In the genomic region with DNA sequence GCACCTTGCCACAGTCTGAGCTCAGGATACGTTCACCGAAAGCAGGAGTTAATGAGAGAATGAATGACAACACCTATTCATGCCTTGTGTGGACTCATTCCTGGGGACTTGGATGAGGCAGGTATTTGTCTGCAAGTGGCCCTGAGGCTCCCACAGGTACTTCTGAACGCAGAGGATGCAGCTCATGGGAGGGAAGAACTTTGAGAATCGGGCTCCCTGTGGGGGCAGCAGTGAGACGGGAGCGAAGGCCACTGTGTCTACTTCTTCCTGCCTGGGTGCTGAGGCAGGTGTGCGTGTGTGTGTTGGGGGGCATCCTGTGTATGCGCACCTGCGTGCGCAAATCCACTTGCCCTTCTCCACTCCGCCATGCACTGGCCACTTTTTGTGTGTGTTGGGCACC, we compare ENCODE assay signal across 2 cellular contexts.
TF ChIP-seq lines count a peak whose summit lies in the region.

No MANE protein-coding gene starts in this region.

TF ChIP-seq in HepG2, 621 proteins besides CTCF, POLR2A, EP300 and RAD21 (continues in another document):
- TF ChIP-seq, protein P1, sequence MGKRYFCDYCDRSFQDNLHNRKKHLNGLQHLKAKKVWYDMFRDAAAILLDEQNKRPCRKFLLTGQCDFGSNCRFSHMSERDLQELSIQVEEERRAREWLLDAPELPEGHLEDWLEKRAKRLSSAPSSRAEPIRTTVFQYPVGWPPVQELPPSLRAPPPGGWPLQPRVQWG (CRISPR knock-in tag; IDR thresholded peaks at IDR 0.05; ENCODE audit: borderline replicate concordance, low read depth): no peak
- no peak for TF ChIP-seq ZSCAN22 (CRISPR knock-in tag; IDR thresholded peaks at IDR 0.05)
- TF ChIP-seq, protein P2, sequence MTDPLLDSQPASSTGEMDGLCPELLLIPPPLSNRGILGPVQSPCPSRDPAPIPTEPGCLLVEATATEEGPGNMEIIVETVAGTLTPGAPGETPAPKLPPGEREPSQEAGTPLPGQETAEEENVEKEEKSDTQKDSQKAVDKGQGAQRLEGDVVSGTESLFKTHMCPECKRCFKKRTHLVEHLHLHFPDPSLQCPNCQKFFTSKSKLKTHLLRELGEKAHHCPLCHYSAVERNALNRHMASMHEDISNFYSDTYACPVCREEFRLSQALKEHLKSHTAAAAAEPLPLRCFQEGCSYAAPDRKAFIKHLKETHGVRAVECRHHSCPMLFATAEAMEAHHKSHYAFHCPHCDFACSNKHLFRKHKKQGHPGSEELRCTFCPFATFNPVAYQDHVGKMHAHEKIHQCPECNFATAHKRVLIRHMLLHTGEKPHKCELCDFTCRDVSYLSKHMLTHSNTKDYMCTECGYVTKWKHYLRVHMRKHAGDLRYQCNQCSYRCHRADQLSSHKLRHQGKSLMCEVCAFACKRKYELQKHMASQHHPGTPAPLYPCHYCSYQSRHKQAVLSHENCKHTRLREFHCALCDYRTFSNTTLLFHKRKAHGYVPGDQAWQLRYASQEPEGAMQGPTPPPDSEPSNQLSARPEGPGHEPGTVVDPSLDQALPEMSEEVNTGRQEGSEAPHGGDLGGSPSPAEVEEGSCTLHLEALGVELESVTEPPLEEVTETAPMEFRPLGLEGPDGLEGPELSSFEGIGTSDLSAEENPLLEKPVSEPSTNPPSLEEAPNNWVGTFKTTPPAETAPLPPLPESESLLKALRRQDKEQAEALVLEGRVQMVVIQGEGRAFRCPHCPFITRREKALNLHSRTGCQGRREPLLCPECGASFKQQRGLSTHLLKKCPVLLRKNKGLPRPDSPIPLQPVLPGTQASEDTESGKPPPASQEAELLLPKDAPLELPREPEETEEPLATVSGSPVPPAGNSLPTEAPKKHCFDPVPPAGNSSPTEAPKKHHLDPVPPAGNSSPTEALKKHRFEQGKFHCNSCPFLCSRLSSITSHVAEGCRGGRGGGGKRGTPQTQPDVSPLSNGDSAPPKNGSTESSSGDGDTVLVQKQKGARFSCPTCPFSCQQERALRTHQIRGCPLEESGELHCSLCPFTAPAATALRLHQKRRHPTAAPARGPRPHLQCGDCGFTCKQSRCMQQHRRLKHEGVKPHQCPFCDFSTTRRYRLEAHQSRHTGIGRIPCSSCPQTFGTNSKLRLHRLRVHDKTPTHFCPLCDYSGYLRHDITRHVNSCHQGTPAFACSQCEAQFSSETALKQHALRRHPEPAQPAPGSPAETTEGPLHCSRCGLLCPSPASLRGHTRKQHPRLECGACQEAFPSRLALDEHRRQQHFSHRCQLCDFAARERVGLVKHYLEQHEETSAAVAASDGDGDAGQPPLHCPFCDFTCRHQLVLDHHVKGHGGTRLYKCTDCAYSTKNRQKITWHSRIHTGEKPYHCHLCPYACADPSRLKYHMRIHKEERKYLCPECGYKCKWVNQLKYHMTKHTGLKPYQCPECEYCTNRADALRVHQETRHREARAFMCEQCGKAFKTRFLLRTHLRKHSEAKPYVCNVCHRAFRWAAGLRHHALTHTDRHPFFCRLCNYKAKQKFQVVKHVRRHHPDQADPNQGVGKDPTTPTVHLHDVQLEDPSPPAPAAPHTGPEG (CRISPR knock-in tag; IDR thresholded peaks at IDR 0.05): no peak
- no peak for TF ChIP-seq SMARCE1 (IDR thresholded peaks at IDR 0.05; ENCODE audit: borderline replicate concordance)
- TF ChIP-seq MED1 (CRISPR knock-in tag; IDR thresholded peaks at IDR 0.05): no peak
- no peak for TF ChIP-seq MAZ (IDR thresholded peaks at IDR 0.05; ENCODE audit: borderline replicate concordance, low read depth, low read length)
- no peak for TF ChIP-seq MAZ (CRISPR knock-in tag; IDR thresholded peaks at IDR 0.05; ENCODE audit: low read depth)
- TF ChIP-seq MAF1 (CRISPR knock-in tag; IDR thresholded peaks at IDR 0.05; ENCODE audit: borderline replicate concordance): no peak
- no peak for TF ChIP-seq ZXDC (CRISPR knock-in tag; IDR thresholded peaks at IDR 0.05)

TF ChIP-seq in K562, 482 proteins besides CTCF, POLR2A, EP300 and RAD21:
- no peak for TF ChIP-seq GTF2B (IDR thresholded peaks at IDR 0.05; ENCODE audit: extremely low read depth, insufficient read length)
- TF ChIP-seq MCM2 (IDR thresholded peaks at IDR 0.05; ENCODE audit: low read depth): no peak
- TF ChIP-seq NCOA4 (IDR thresholded peaks at IDR 0.05; ENCODE audit: partially characterized antibody): no peak
- no peak for TF ChIP-seq JUND (IDR thresholded peaks at IDR 0.05; ENCODE audit: borderline replicate concordance, low read depth, low read length)
- no peak for TF ChIP-seq JUND (tag; IDR thresholded peaks at IDR 0.05; ENCODE audit: borderline replicate concordance, low read depth, low read length)
- TF ChIP-seq THAP12 (CRISPR knock-in tag; IDR thresholded peaks at IDR 0.05): no peak
- TF ChIP-seq CBFB (CRISPR knock-in tag; IDR thresholded peaks at IDR 0.05): no peak
- TF ChIP-seq ZNF512 (tag; IDR thresholded peaks at IDR 0.05): no peak
- no peak for TF ChIP-seq ZBTB7A (IDR thresholded peaks at IDR 0.05; ENCODE audit: borderline replicate concordance, control insufficient read depth, low read depth, low read length)
- TF ChIP-seq ZFP1 (CRISPR knock-in tag; IDR thresholded peaks at IDR 0.05): no peak
TF ChIP-seq in K562: peak in this region for 0.
